ENCODE assay signal across 19 cellular contexts in genomic region chr2:212913902-212914301, GRCh38.
"Had no signal": no experiment of that assay in that cellular context is flagged by ENCODE, and none has a peak within 500 bp of the region (broad histone marks: within the 10 kb centered on the region; RNA-seq: fewer than 3 reads in every experiment).

No MANE protein-coding gene starts in this region.

- H3K4me1 ChIP-seq: gastrocnemius medialis, heart left ventricle had no signal

- H3K4me3 Mint-ChIP-seq: activated B cell treated with CpG ODN at 0.5 μM for 24 hours; activated CD8-positive, alpha-beta T cell treated with anti-CD3 and anti-CD28 coated beads for 36 hours; activated naive CD4-positive, alpha-beta T cell treated with anti-CD3 and anti-CD28 coated beads, Interleukin-2, amount 50 U/mL, for 24 hours; activated T-cell treated with anti-CD3 and anti-CD28 coated beads, Interleukin-2, amount 50 U/mL, for 4 hours; naive thymus-derived CD8-positive, alpha-beta T cell; T-helper 2 cell treated with Interferon-gamma antibody and Interleukin-4, amounts not matched to agents 5 μg/mL and 100 μg/mL, for 36 hours had no signal

- H3K4me3 ChIP-seq: gastrocnemius medialis, heart left ventricle, mucosa of descending colon, prostate gland, transverse colon had no signal

- H3K9me3 Mint-ChIP-seq: activated B cell treated with CpG ODN at 0.5 μM for 24 hours; activated naive CD4-positive, alpha-beta T cell treated with anti-CD3 and anti-CD28 coated beads, Interleukin-2, amount 50 U/mL, for 24 hours; activated T-cell treated with anti-CD3 and anti-CD28 coated beads, Interleukin-2, amount 50 U/mL, for 4 hours; naive thymus-derived CD8-positive, alpha-beta T cell had no signal

- H3K27me3 Mint-ChIP-seq: activated B cell treated with CpG ODN at 0.5 μM for 24 hours had no signal

- H3K9me3 ChIP-seq: gastrocnemius medialis, heart left ventricle, mucosa of descending colon, prostate gland, transverse colon had no signal

- ATAC-seq: activated CD8-positive, alpha-beta T cell treated with anti-CD3 and anti-CD28 coated beads for 36 hours; activated T-cell treated with anti-CD3 and anti-CD28 coated beads, Interleukin-2, amount 50 U/mL, for 4 hours; gastrocnemius medialis; heart left ventricle; mucosa of descending colon; naive thymus-derived CD8-positive, alpha-beta T cell; right cardiac atrium had no signal

- H3K36me3 Mint-ChIP-seq: activated naive CD4-positive, alpha-beta T cell treated with anti-CD3 and anti-CD28 coated beads, Interleukin-2, amount 50 U/mL, for 24 hours; naive thymus-derived CD8-positive, alpha-beta T cell had no signal

- H3K4me1 Mint-ChIP-seq: activated naive CD4-positive, alpha-beta T cell treated with anti-CD3 and anti-CD28 coated beads, Interleukin-2, amount 50 U/mL, for 24 hours had no signal

- H3K27ac Mint-ChIP-seq: activated B cell treated with CpG ODN at 0.5 μM for 24 hours; activated CD8-positive, alpha-beta T cell treated with anti-CD3 and anti-CD28 coated beads for 36 hours; activated naive CD4-positive, alpha-beta T cell treated with anti-CD3 and anti-CD28 coated beads, Interleukin-2, amount 50 U/mL, for 24 hours; naive thymus-derived CD8-positive, alpha-beta T cell; T-helper 2 cell treated with Interferon-gamma antibody and Interleukin-4, amounts not matched to agents 5 μg/mL and 100 μg/mL, for 36 hours had no signal

- H3K36me3 ChIP-seq: gastrocnemius medialis, heart left ventricle, prostate gland, transverse colon had no signal

- H3K27me3 ChIP-seq: gastrocnemius medialis, heart left ventricle, transverse colon had no signal

- FAIRE-seq: small intestine had no signal

- DNase-seq: activated B cell treated with CpG ODN at 0.5 μM for 24 hours; activated CD4-positive, alpha-beta T cell treated with anti-CD3 and anti-CD28 coated beads for 48 hours; activated CD8-positive, alpha-beta T cell treated with anti-CD3 and anti-CD28 coated beads for 36 hours; activated effector memory CD4-positive, alpha-beta T cell treated with Interleukin-2 at 50 U/mL for 16 hours; activated T-cell treated with anti-CD3 and anti-CD28 coated beads, Interleukin-2, amount 50 U/mL, for 4 hours; gastrocnemius medialis; heart left ventricle; mucosa of descending colon; naive thymus-derived CD8-positive, alpha-beta T cell; right cardiac atrium; small intestine; stimulated activated CD4-positive, alpha-beta T cell treated with anti-CD3 and anti-CD28 coated beads, Interleukin-4, amount 100 ng/mL, for 4 hours; stimulated activated CD8-positive, alpha-beta memory T cell treated with anti-CD3 and anti-CD28 coated beads, Interleukin-4, amount 100 ng/mL, for 48 hours; stimulated activated naive CD4-positive, alpha-beta T cell treated with Interleukin-2 at 50 U/mL for 16 hours; substantia nigra; transverse colon had no signal

- H3K27ac ChIP-seq: gastrocnemius medialis, heart left ventricle had no signal
